Comparison of ENCODE assay signal across 16 cellular contexts in the genomic region with DNA sequence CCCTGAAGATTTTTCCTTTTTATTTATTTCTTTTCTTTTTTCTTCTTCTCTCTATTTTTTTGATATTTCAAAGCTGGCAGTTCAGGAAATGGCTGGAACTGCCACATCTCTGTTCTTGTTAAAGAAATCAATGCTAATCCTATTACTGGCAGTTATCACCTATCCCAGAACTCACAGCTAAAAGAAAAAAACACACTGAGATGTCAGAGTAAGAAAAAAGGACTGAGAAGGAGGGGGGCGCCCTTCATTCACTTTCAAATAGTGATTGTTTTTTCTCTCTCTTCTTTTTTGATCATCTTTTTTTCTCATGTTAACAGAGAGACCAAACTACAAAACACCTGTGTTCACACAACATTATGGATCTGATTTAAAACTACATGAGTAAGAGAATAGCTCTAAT.
DNase-seq lines count a peak whose midpoint lies in the region; ATAC-seq, FAIRE-seq and TF ChIP-seq lines count a peak whose summit lies in the region.
"Had no signal": no experiment of that assay in that cellular context is flagged by ENCODE, and none has a peak within 500 bp of the region (broad histone marks: within the 10 kb centered on the region; RNA-seq: fewer than 3 reads in every experiment).

No MANE protein-coding gene starts in this region.

- dilution Hi-C loops in mammary epithelial cell (cut with HindIII; ENCODE audit: low sequenced_read_pairs), result no loop called here

- H3K9ac ChIP-seq in HUES48 (ENCODE audit: low read depth, low read length) (no peak overlapping the region), mammary epithelial cell (ENCODE audit: insufficient read depth, low read length) (no peak overlapping the region)

- intact Hi-C loops in mucosa of descending colon (cut with DNase I, micrococcal nuclease), result no loop called here
- intact Hi-C loops in mammary epithelial cell (cut with micrococcal nuclease), result no loop called here

- no peak overlapping the region for H3K4me3 Mint-ChIP-seq in stimulated activated effector memory CD8-positive, alpha-beta T cell treated with anti-CD3 and anti-CD28 coated beads, Interleukin-12 subunit alpha, Interleukin-12 subunit beta, amount 100 ng/mL, for 72 hours
- H3K4me3 Mint-ChIP-seq: CD4-positive, alpha-beta memory T cell had no signal

- no peak for ATAC-seq in stimulated activated effector memory CD8-positive, alpha-beta T cell treated with anti-CD3 and anti-CD28 coated beads, Interleukin-12 subunit alpha, Interleukin-12 subunit beta, amount 100 ng/mL, for 72 hours
- ATAC-seq in mucosa of descending colon, result no peak
- ATAC-seq: A549, HepG2 had no signal

- no peak for TF ChIP-seq CTCF in mucosa of descending colon (IDR thresholded peaks at IDR 0.05)
- TF ChIP-seq CTCF in mammary epithelial cell (conservative IDR thresholded peaks at IDR 0.05 in 1 of 2, IDR thresholded peaks at IDR 0.05 in 1 of 2; ENCODE audit: extremely low read depth in 1 of 2, insufficient read depth in 1 of 2, low read depth in 1 of 2, low read length in 2 of 2), result no peak

- H4K20me1 ChIP-seq in mammary epithelial cell (ENCODE audit: insufficient read depth, low read length), result no peaks in the 10 kb centered on the region

- H3K4me1 ChIP-seq in HUES48 (ENCODE audit: control insufficient read depth, insufficient read depth, low read length) (peaks cover 25% of the 10 kb centered on the region), mucosa of descending colon (ENCODE audit: low read depth) (no peaks in the 10 kb centered on the region), mammary epithelial cell (ENCODE audit: insufficient read depth, low read length) (no peaks in the 10 kb centered on the region)
- H3K4me1 ChIP-seq: A549, BE2C had no signal

- no peak overlapping the region for H3K4me2 ChIP-seq in mammary epithelial cell (ENCODE audit: insufficient read depth, low read depth, low read length)
- H3K4me2 ChIP-seq: A549 had no signal

- no peak for FAIRE-seq in urothelium cell line (lab: Jason Lieb, UNC)
- FAIRE-seq: A549, HepG2 had no signal

- CTCF ChIA-PET in mammary epithelial cell (lab: Charles Lee; ENCODE audit: low non-redundant PET), result no interaction called here

- no peaks in the 10 kb centered on the region for H3K79me2 ChIP-seq in mammary epithelial cell (ENCODE audit: insufficient read depth, low read length)

- WGBS in mammary epithelial cell (ENCODE audit: low coverage, missing lambda C conversion rate), result 89% methylated on average over 1 of the region's 1 CpG

- no peaks in the 10 kb centered on the region for H3K27me3 ChIP-seq in HUES48 (ENCODE audit: control insufficient read depth, insufficient read depth, low read length)
- no peaks in the 10 kb centered on the region for H3K27me3 ChIP-seq in mammary epithelial cell (ENCODE audit: insufficient read depth, low read length)
- H3K27me3 ChIP-seq: BE2C had no signal

- H3K27ac ChIP-seq in HUES48 (ENCODE audit: low read depth, low read length) (peak overlapping the region; percentile 80), mammary epithelial cell (ENCODE audit: insufficient read depth, low read depth, low read length) (no peak overlapping the region)
- H3K27ac ChIP-seq: A549, C4-2B had no signal

- peak; percentile 50 for DNase-seq in SK-N-DZ (ENCODE audit: low spot score)
- peak; percentile 18 for DNase-seq in iPS-NIHi7 (ENCODE audit: extremely low spot score)
- DNase-seq in urothelium cell line (ENCODE audit: low spot score), result no peak
- no peak for DNase-seq in stimulated activated effector memory CD8-positive, alpha-beta T cell treated with anti-CD3 and anti-CD28 coated beads, Interleukin-12 subunit alpha, Interleukin-12 subunit beta, amount 100 ng/mL, for 72 hours (ENCODE audit: low spot score in 2 of 2)
- DNase-seq in mucosa of descending colon, result no peak
- no peak for DNase-seq in mammary epithelial cell
- DNase-seq: BE2C; CD4-positive, alpha-beta memory T cell; DMS153; DND-41; GDM1; H7 had no signal

- no peak overlapping the region for H2AFZ ChIP-seq in mammary epithelial cell (ENCODE audit: low read depth, low read length)

- BruUV-seq in mammary epithelial cell (replicated peaks; lab: Mats Ljungman, UMichigan), result no TSS peak

- in situ Hi-C loops in mammary epithelial cell (cut with MboI; ENCODE audit: low sequenced_read_pairs in 2 of 2), result no loop called here

- H3K9me3 ChIP-seq in HUES48 (ENCODE audit: control insufficient read depth, insufficient read depth, low read length), result no peaks in the 10 kb centered on the region
- no peaks in the 10 kb centered on the region for H3K9me3 ChIP-seq in mucosa of descending colon
- no peaks in the 10 kb centered on the region for H3K9me3 ChIP-seq in mammary epithelial cell (replicated peaks; ENCODE audit: insufficient read depth, low read length)
- H3K9me3 ChIP-seq: A549, BE2C had no signal

- no peaks in the 10 kb centered on the region for H3K36me3 Mint-ChIP-seq in stimulated activated effector memory CD8-positive, alpha-beta T cell treated with anti-CD3 and anti-CD28 coated beads, Interleukin-12 subunit alpha, Interleukin-12 subunit beta, amount 100 ng/mL, for 72 hours
- H3K36me3 Mint-ChIP-seq: CD4-positive, alpha-beta memory T cell had no signal

- H3K36me3 ChIP-seq in HUES48 (ENCODE audit: control insufficient read depth, insufficient read depth, low read length) (no peaks in the 10 kb centered on the region), mucosa of descending colon (ENCODE audit: low read depth) (no peaks in the 10 kb centered on the region), mammary epithelial cell (ENCODE audit: insufficient read depth, low read length) (no peaks in the 10 kb centered on the region)
- H3K36me3 ChIP-seq: BE2C had no signal

- H3K4me1 Mint-ChIP-seq in stimulated activated effector memory CD8-positive, alpha-beta T cell treated with anti-CD3 and anti-CD28 coated beads, Interleukin-12 subunit alpha, Interleukin-12 subunit beta, amount 100 ng/mL, for 72 hours, result no peaks in the 10 kb centered on the region
- H3K4me1 Mint-ChIP-seq: CD4-positive, alpha-beta memory T cell had no signal

- no peak overlapping the region for H3K27ac Mint-ChIP-seq in stimulated activated effector memory CD8-positive, alpha-beta T cell treated with anti-CD3 and anti-CD28 coated beads, Interleukin-12 subunit alpha, Interleukin-12 subunit beta, amount 100 ng/mL, for 72 hours
- H3K27ac Mint-ChIP-seq: CD4-positive, alpha-beta memory T cell had no signal

- H3K4me3 ChIP-seq in HUES48 (ENCODE audit: low read depth, low read length), result 0 out of 2 replicates have a peak overlapping the region, but pooled peaks have one; percentile 7
- no peak overlapping the region for H3K4me3 ChIP-seq in mucosa of descending colon
- no peak overlapping the region for H3K4me3 ChIP-seq in mammary epithelial cell (replicated peaks in 1 of 3; ENCODE audit: insufficient read depth in 1 of 3, low read depth in 2 of 3, low read length in 3 of 3)
- H3K4me3 ChIP-seq: A549 had no signal

- peaks cover 2% of the 10 kb centered on the region for H3K9me3 Mint-ChIP-seq in stimulated activated effector memory CD8-positive, alpha-beta T cell treated with anti-CD3 and anti-CD28 coated beads, Interleukin-12 subunit alpha, Interleukin-12 subunit beta, amount 100 ng/mL, for 72 hours

Comparison
In these comparisons a context has a peak if more than half of its experiments do, and no peak if none do; other contexts are left out.
1. DNase-seq: peak in SK-N-DZ (single experiment) and iPS-NIHi7 (single experiment); none in urothelium cell line (single experiment), stimulated activated effector memory CD8-positive, alpha-beta T cell treated with anti-CD3 and anti-CD28 coated beads, Interleukin-12 subunit alpha, Interleukin-12 subunit beta, amount 100 ng/mL, for 72 hours (0 of 2), mucosa of descending colon (0 of 3) and mammary epithelial cell (single experiment).